8 cellular contexts compared by ENCODE assay signal in the genomic region with DNA sequence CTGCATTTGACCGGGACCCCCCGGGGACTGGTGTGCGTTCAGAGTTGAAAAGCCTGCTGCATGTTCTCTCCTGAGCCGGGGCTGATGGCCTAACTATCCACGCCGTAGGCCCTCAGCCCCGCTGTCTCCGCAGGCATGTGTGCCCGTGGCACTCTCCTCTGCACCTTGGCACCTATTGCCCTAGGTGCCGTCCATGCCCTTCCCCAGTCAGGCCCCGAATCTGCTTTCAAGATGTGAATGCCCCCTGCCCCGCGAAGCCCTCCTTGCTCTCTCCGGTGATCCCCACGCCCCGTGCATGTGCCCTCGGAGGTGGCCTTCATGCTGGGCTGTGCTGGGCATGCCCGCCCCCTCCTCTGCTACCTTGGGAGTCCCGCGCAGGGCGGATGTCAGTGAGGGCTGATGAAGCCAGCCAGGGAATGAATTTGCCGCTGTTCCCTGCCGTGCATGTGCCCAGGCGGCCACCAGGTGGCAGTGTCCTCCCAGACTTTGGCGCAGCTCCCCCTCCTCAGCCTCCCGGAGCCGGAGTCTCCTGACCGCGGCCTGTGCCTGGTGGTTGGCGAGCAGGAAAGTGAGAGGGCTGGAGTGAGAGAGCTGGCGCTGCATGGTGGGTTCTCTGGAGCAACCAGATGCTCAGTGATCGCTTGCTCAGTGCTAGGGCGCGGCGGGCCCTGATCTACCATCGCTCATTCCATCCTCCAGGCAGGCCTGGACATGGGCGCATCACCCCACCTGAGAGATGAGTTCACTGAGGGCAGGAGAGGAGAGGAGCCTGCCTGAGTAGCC.
DNase-seq lines count a peak whose midpoint lies in the region; ATAC-seq and TF ChIP-seq lines count a peak whose summit lies in the region.

No MANE protein-coding gene starts in this region.

- ATAC-seq in natural killer cell (peak; percentile 63 to 74 (median 74)), HG03135 (IDR thresholded peaks at IDR 0.05; ENCODE audit: unreplicated experiment) (no peak)
- ATAC-seq in stimulated activated naive CD8-positive, alpha-beta T cell treated with anti-CD3 and anti-CD28 coated beads, Interleukin-15, Interleukin-2, amounts not matched to agents 100 U/mL and 50 U/mL, for 24 hours: peak; percentile 57

- TF ChIP-seq CTCF in HL-60 (IDR thresholded peaks at IDR 0.05; ENCODE audit: insufficient read depth, low read length) (peak; percentile 79), OCI-LY7 (conservative IDR thresholded peaks at IDR 0.05; ENCODE audit: low read length) (peak; percentile 92), fibroblast of lung (conservative IDR thresholded peaks at IDR 0.05 in 1 of 2, IDR thresholded peaks at IDR 0.05 in 1 of 2; ENCODE audit: low read depth in 1 of 2, low read length in 2 of 2) (peak; percentile 80 to 92), natural killer cell (IDR thresholded peaks at IDR 0.05) (peak; percentile 93)

- intact Hi-C loops in CD4-positive, alpha-beta memory T cell (cut with micrococcal nuclease): no loop called here
- intact Hi-C loops in OCI-LY7 (cut with micrococcal nuclease; ENCODE audit: unreplicated experiment): loop anchor here (1.0 kb wide), 1 partner anchor 58 kb away; no protein-coding TSS in a partner anchor
- intact Hi-C loops in natural killer cell (cut with micrococcal nuclease): no loop called here

- H3K4me1 ChIP-seq in CD4-positive, alpha-beta memory T cell (ENCODE audit: insufficient read depth, low read length): peaks cover 6% of the 10 kb centered on the region
- H3K4me1 ChIP-seq in OCI-LY7 (ENCODE audit: insufficient read depth, low read length, poor library complexity, severe bottlenecking): peaks cover 5% of the 10 kb centered on the region
- H3K4me1 ChIP-seq in fibroblast of lung (ENCODE audit: control insufficient read depth, extremely low read depth, insufficient read depth, low read length): no peaks in the 10 kb centered on the region

- POLR2A ChIA-PET in CD4-positive, alpha-beta memory T cell (lab: Charles Lee; ENCODE audit: partially characterized antibody): interaction anchor here (1.0 to 1.2 kb wide), 2 partner anchors 16 to 57 kb away, joined by 3 read pairs; no protein-coding TSS in a partner anchor
- POLR2A ChIA-PET in OCI-LY7 (lab: Charles Lee): interaction anchor here (0.6 to 0.7 kb wide), 2 partner anchors 19 to 1444 kb away, joined by 3 to 4 read pairs; no protein-coding TSS in a partner anchor

- H3K4me1 Mint-ChIP-seq in CD4-positive, alpha-beta memory T cell: peaks cover 2 to 11% (median 5%) of the 10 kb centered on the region in 4 donors
- peaks cover 14 to 19% of the 10 kb centered on the region in 2 donors for H3K4me1 Mint-ChIP-seq in natural killer cell

- no peak overlapping the region for H3K27ac Mint-ChIP-seq in CD4-positive, alpha-beta memory T cell
- H3K27ac Mint-ChIP-seq in natural killer cell: no peak overlapping the region

- DNase-seq in CD4-positive, alpha-beta memory T cell: peak; percentile 53 to 68 (median 62)
- peak; percentile 43 to 67 for DNase-seq in HL-60 (ENCODE audit: low read depth in 1 of 2, low spot score in 1 of 2)
- peak; percentile 69 for DNase-seq in OCI-LY7 (ENCODE audit: low spot score)
- peak; percentile 42 for DNase-seq in activated T-helper 1 cell treated with Interleukin-2 at 50 U/mL for 16 hours (ENCODE audit: low read depth)
- peak; percentile 65 to 69 for DNase-seq in fibroblast of lung (ENCODE audit: low read depth in 2 of 2)
- peak; percentile 62 for DNase-seq in natural killer cell
- DNase-seq in stimulated activated naive CD8-positive, alpha-beta T cell treated with anti-CD3 and anti-CD28 coated beads, Interleukin-15, Interleukin-2, amounts not matched to agents 100 U/mL and 50 U/mL, for 24 hours: peak; percentile 75

- no peaks in the 10 kb centered on the region for H3K79me2 ChIP-seq in OCI-LY7 (ENCODE audit: insufficient read depth, low read depth, low read length)
- H3K79me2 ChIP-seq in fibroblast of lung (ENCODE audit: control insufficient read depth, insufficient read depth, low read length): no peaks in the 10 kb centered on the region

- no peaks in the 10 kb centered on the region for H3K9me3 ChIP-seq in CD4-positive, alpha-beta memory T cell (ENCODE audit: control insufficient read depth in 1 of 2, low read length in 2 of 2)
- H3K9me3 ChIP-seq in OCI-LY7 (ENCODE audit: low read length) (no peaks in the 10 kb centered on the region), fibroblast of lung (ENCODE audit: control insufficient read depth, insufficient read depth, low read depth, low read length) (no peaks in the 10 kb centered on the region)

- no peaks in the 10 kb centered on the region for H3K9me2 ChIP-seq in OCI-LY7 (ENCODE audit: insufficient read depth, low read length)

- CTCF ChIA-PET in CD4-positive, alpha-beta memory T cell (lab: Charles Lee; ENCODE audit: partially characterized antibody): interaction anchor here (0.7 to 14.9 kb wide), 17 partner anchors 10 to 199 kb away, joined by 3 to 266 read pairs (median 6); no protein-coding TSS in a partner anchor
- CTCF ChIA-PET in OCI-LY7 (lab: Charles Lee; ENCODE audit: unreplicated experiment): interaction anchor here (1.0 kb wide), 1 partner anchor 57 kb away, joined by 4 read pairs; no protein-coding TSS in a partner anchor

- H3K4me3 Mint-ChIP-seq in CD4-positive, alpha-beta memory T cell: peak overlapping the region in 5 of 8 donors; percentile 21 to 77 (median 31)
- peak overlapping the region; percentile 57 for H3K4me3 Mint-ChIP-seq in natural killer cell

- no peak overlapping the region for H3K27ac ChIP-seq in CD4-positive, alpha-beta memory T cell (ENCODE audit: low read depth, low read length)
- H3K27ac ChIP-seq in HL-60 (replicated peaks) (no peak overlapping the region), OCI-LY7 (ENCODE audit: low read depth, low read length, poor library complexity, severe bottlenecking) (no peak overlapping the region), fibroblast of lung (ENCODE audit: insufficient read depth, low read length) (no peak overlapping the region)

- peaks cover 2 to 4% of the 10 kb centered on the region in 2 donors for H3K27me3 Mint-ChIP-seq in CD4-positive, alpha-beta memory T cell
- peaks cover 13% of the 10 kb centered on the region in 2 donors for H3K27me3 Mint-ChIP-seq in natural killer cell (ENCODE audit: low read depth in 2 of 2)

- no peak overlapping the region for H3K4me2 ChIP-seq in OCI-LY7 (ENCODE audit: low read length)
- no peak overlapping the region for H3K4me2 ChIP-seq in fibroblast of lung (ENCODE audit: extremely low read depth, insufficient read depth, low read length)

- no peak overlapping the region for H3K4me3 ChIP-seq in CD4-positive, alpha-beta memory T cell (ENCODE audit: low read length in 2 of 2)
- H3K4me3 ChIP-seq in HL-60 (replicated peaks; ENCODE audit: insufficient read depth, low read length) (no peak overlapping the region), OCI-LY7 (ENCODE audit: low read depth, low read length, poor library complexity, severe bottlenecking) (no peak overlapping the region), fibroblast of lung (replicated peaks in 1 of 4; ENCODE audit: control extremely low read depth in 1 of 4, insufficient read depth in 1 of 4, low read depth in 3 of 4, low read length in 4 of 4) (no peak overlapping the region)

- H3K36me3 ChIP-seq in CD4-positive, alpha-beta memory T cell (ENCODE audit: insufficient read depth, low read length): no peaks in the 10 kb centered on the region
- H3K36me3 ChIP-seq in OCI-LY7 (ENCODE audit: insufficient read depth, low read length) (no peaks in the 10 kb centered on the region), fibroblast of lung (ENCODE audit: control insufficient read depth, insufficient read depth, low read length) (no peaks in the 10 kb centered on the region)

- no peak overlapping the region for H3K9ac ChIP-seq in fibroblast of lung (ENCODE audit: insufficient read depth, low read length)

- no peak overlapping the region for H2AFZ ChIP-seq in OCI-LY7 (ENCODE audit: low read length)
- no peak overlapping the region for H2AFZ ChIP-seq in fibroblast of lung (ENCODE audit: low read length)

- no TSS peak for BruUV-seq in OCI-LY7 (replicated peaks; lab: Mats Ljungman, UMichigan)

- peaks cover 5% of the 10 kb centered on the region for H3K27me3 ChIP-seq in CD4-positive, alpha-beta memory T cell (ENCODE audit: insufficient read depth, low read length)
- H3K27me3 ChIP-seq in HL-60 (ENCODE audit: insufficient read depth, poor library complexity, severe bottlenecking) (peaks cover 5% of the 10 kb centered on the region), fibroblast of lung (ENCODE audit: control insufficient read depth, insufficient read depth, low read length) (peaks cover 3% of the 10 kb centered on the region)

- H4K20me1 ChIP-seq in OCI-LY7 (ENCODE audit: insufficient read depth, low read length) (no peaks in the 10 kb centered on the region), fibroblast of lung (ENCODE audit: control insufficient read depth, extremely low read depth, insufficient read depth, low read length) (no peaks in the 10 kb centered on the region)

- no peaks in the 10 kb centered on the region for H3K9me3 Mint-ChIP-seq in CD4-positive, alpha-beta memory T cell
- H3K9me3 Mint-ChIP-seq in natural killer cell: no peaks in the 10 kb centered on the region

- H3K36me3 Mint-ChIP-seq in CD4-positive, alpha-beta memory T cell: no peaks in the 10 kb centered on the region
- no peaks in the 10 kb centered on the region for H3K36me3 Mint-ChIP-seq in natural killer cell
